In the genomic region with DNA sequence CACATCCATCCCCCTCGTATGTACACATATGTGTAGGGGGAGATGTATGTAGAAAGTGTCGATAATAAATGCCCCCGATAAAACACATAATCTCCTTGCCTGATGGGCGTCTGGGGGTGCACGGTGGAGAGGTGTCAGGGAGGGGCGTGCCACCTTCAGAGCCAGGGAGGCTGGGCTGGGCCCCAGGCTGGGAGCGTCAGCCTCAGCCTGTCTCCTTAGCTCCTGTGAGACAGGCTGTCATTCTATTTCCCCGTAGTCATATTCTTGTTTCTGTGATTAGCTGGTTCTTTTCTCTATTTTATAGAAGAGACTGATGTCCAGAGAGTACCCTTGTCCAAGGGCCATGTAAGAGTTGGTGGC, we compare ENCODE assay signal across 2 cellular contexts.
TF ChIP-seq lines count a peak whose summit lies in the region.

No MANE protein-coding gene starts in this region.

TF ChIP-seq in IMR-90, 13 proteins besides CTCF, POLR2A, EP300 and RAD21:
- TF ChIP-seq MAZ (IDR thresholded peaks at IDR 0.05; ENCODE audit: borderline replicate concordance, low read depth, low read length) (no peak), MAFK (IDR thresholded peaks at IDR 0.05; ENCODE audit: low read depth, low read length) (no peak), RFX5 (IDR thresholded peaks at IDR 0.05; ENCODE audit: low read depth, low read length) (no peak), FOS (IDR thresholded peaks at IDR 0.05; ENCODE audit: low read depth, low read length) (no peak), RCOR1 (IDR thresholded peaks at IDR 0.05; ENCODE audit: insufficient replicate concordance, low read length) (no peak), BHLHE40 (IDR thresholded peaks at IDR 0.05; ENCODE audit: low read depth, low read length) (no peak), MXI1 (IDR thresholded peaks at IDR 0.05; ENCODE audit: borderline replicate concordance, low read depth, low read length) (no peak), CHD1 (IDR thresholded peaks at IDR 0.05; ENCODE audit: low read depth, low read length) (no peak)
- TF ChIP-seq, protein P1, sequence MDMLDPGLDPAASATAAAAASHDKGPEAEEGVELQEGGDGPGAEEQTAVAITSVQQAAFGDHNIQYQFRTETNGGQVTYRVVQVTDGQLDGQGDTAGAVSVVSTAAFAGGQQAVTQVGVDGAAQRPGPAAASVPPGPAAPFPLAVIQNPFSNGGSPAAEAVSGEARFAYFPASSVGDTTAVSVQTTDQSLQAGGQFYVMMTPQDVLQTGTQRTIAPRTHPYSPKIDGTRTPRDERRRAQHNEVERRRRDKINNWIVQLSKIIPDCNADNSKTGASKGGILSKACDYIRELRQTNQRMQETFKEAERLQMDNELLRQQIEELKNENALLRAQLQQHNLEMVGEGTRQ (IDR thresholded peaks at IDR 0.05; ENCODE audit: low read depth, low read length): no peak
- TF ChIP-seq, protein P2, sequence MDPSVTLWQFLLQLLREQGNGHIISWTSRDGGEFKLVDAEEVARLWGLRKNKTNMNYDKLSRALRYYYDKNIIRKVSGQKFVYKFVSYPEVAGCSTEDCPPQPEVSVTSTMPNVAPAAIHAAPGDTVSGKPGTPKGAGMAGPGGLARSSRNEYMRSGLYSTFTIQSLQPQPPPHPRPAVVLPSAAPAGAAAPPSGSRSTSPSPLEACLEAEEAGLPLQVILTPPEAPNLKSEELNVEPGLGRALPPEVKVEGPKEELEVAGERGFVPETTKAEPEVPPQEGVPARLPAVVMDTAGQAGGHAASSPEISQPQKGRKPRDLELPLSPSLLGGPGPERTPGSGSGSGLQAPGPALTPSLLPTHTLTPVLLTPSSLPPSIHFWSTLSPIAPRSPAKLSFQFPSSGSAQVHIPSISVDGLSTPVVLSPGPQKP (IDR thresholded peaks at IDR 0.05; ENCODE audit: borderline replicate concordance, low read depth, low read length): no peak

TF ChIP-seq in liver, 16 proteins besides CTCF, POLR2A, EP300 and RAD21:
- TF ChIP-seq TAF1 (conservative IDR thresholded peaks at IDR 0.05) (no peak), GABPA (IDR thresholded peaks at IDR 0.05 in 1 of 2, conservative IDR thresholded peaks at IDR 0.05 in 1 of 2) (no peak), HNF4G (IDR thresholded peaks at IDR 0.05) (no peak), FOXA2 (IDR thresholded peaks at IDR 0.05) (no peak), HNF4A (conservative IDR thresholded peaks at IDR 0.05) (no peak), FOXA1 (IDR thresholded peaks at IDR 0.05) (no peak), SP1 (IDR thresholded peaks at IDR 0.05) (no peak), JUND (IDR thresholded peaks at IDR 0.05) (no peak), NR2F2 (IDR thresholded peaks at IDR 0.05) (no peak), EGR1 (IDR thresholded peaks at IDR 0.05; ENCODE audit: low read depth in 2 of 2) (no peak), RXRA (IDR thresholded peaks at IDR 0.05) (no peak)
- TF ChIP-seq, protein P3, sequence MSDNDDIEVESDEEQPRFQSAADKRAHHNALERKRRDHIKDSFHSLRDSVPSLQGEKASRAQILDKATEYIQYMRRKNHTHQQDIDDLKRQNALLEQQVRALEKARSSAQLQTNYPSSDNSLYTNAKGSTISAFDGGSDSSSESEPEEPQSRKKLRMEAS (IDR thresholded peaks at IDR 0.05): no peak
- TF ChIP-seq, protein P4, sequence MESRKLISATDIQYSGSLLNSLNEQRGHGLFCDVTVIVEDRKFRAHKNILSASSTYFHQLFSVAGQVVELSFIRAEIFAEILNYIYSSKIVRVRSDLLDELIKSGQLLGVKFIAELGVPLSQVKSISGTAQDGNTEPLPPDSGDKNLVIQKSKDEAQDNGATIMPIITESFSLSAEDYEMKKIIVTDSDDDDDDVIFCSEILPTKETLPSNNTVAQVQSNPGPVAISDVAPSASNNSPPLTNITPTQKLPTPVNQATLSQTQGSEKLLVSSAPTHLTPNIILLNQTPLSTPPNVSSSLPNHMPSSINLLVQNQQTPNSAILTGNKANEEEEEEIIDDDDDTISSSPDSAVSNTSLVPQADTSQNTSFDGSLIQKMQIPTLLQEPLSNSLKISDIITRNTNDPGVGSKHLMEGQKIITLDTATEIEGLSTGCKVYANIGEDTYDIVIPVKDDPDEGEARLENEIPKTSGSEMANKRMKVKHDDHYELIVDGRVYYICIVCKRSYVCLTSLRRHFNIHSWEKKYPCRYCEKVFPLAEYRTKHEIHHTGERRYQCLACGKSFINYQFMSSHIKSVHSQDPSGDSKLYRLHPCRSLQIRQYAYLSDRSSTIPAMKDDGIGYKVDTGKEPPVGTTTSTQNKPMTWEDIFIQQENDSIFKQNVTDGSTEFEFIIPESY (IDR thresholded peaks at IDR 0.05): no peak
- TF ChIP-seq, protein P5, sequence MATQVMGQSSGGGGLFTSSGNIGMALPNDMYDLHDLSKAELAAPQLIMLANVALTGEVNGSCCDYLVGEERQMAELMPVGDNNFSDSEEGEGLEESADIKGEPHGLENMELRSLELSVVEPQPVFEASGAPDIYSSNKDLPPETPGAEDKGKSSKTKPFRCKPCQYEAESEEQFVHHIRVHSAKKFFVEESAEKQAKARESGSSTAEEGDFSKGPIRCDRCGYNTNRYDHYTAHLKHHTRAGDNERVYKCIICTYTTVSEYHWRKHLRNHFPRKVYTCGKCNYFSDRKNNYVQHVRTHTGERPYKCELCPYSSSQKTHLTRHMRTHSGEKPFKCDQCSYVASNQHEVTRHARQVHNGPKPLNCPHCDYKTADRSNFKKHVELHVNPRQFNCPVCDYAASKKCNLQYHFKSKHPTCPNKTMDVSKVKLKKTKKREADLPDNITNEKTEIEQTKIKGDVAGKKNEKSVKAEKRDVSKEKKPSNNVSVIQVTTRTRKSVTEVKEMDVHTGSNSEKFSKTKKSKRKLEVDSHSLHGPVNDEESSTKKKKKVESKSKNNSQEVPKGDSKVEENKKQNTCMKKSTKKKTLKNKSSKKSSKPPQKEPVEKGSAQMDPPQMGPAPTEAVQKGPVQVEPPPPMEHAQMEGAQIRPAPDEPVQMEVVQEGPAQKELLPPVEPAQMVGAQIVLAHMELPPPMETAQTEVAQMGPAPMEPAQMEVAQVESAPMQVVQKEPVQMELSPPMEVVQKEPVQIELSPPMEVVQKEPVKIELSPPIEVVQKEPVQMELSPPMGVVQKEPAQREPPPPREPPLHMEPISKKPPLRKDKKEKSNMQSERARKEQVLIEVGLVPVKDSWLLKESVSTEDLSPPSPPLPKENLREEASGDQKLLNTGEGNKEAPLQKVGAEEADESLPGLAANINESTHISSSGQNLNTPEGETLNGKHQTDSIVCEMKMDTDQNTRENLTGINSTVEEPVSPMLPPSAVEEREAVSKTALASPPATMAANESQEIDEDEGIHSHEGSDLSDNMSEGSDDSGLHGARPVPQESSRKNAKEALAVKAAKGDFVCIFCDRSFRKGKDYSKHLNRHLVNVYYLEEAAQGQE (IDR thresholded peaks at IDR 0.05): no peak
- TF ChIP-seq, protein P6, sequence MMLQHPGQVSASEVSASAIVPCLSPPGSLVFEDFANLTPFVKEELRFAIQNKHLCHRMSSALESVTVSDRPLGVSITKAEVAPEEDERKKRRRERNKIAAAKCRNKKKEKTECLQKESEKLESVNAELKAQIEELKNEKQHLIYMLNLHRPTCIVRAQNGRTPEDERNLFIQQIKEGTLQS (IDR thresholded peaks at IDR 0.05): no peak
